1 cellular context compared by ENCODE assay signal in genomic region chr6:28643017-28643740, GRCh38.
TF ChIP-seq lines count a peak whose summit lies in the region.

No MANE protein-coding gene starts in this region.

TF ChIP-seq in K562, 482 proteins besides CTCF, POLR2A, EP300 and RAD21 (continued from another document and continues in another):
- TF ChIP-seq PREB (CRISPR knock-in tag; IDR thresholded peaks at IDR 0.05), result no peak
- TF ChIP-seq USF2 (CRISPR knock-in tag; IDR thresholded peaks at IDR 0.05), result no peak
- TF ChIP-seq, protein P1, sequence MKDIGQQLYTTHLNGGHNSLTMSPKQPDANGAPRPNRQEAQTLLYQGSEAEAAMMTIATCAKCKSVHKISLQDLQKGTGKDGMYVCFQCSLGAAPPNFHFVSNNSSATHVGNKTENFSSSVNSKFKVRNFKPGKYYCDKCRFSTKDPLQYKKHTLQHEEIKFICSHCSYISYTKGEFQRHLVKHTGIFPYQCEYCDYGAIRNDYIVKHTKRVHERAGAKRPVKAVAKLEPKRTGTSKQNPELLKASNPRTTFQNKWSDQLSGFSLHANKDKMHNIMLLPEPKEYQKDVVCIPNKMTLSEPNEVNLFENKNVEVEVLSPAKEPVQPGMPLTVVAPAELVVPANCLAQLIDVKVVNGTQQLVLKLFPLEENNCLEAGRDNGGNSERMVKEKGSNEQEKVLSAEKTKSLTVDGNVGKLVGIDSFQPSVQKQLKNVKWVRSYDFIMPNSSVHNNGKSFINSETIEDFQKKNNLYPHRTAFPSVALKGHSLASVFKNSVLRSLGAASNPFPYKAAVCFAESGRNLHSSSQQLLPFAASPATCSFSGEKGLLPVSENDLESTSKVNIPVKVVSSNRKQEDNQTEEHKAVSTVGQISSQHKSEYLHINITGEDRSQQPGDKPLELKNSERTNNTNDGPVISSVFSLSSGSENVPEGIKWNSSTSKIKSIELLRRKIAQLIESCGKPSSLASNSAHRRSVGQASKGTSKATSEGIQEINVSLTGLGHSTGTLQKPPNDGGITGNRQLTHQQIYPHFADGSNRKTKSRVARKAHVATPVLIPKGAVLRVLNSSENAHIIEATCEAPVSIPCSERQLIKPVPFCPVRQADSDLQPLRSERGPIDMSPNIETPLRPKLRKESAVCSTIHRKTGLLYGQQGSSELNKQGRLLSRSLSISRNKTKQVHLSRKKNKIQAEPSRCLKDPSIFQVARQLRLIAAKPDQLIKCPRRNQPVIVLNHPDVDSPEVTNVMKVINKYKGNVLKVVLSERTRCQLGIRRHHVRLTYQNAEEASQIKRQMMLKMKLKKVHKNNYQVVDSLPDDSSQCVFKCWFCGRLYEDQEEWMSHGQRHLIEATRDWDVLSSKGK (CRISPR knock-in tag; IDR thresholded peaks at IDR 0.05), result no peak
- no peak for TF ChIP-seq TCFL5 (CRISPR knock-in tag; conservative IDR thresholded peaks at IDR 0.05)
- no peak for TF ChIP-seq SRSF7 (optimal IDR thresholded peaks at IDR 0.05; ENCODE audit: low read depth, low read length)
- TF ChIP-seq, protein P2, sequence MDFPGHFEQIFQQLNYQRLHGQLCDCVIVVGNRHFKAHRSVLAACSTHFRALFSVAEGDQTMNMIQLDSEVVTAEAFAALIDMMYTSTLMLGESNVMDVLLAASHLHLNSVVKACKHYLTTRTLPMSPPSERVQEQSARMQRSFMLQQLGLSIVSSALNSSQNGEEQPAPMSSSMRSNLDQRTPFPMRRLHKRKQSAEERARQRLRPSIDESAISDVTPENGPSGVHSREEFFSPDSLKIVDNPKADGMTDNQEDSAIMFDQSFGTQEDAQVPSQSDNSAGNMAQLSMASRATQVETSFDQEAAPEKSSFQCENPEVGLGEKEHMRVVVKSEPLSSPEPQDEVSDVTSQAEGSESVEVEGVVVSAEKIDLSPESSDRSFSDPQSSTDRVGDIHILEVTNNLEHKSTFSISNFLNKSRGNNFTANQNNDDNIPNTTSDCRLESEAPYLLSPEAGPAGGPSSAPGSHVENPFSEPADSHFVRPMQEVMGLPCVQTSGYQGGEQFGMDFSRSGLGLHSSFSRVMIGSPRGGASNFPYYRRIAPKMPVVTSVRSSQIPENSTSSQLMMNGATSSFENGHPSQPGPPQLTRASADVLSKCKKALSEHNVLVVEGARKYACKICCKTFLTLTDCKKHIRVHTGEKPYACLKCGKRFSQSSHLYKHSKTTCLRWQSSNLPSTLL (IDR thresholded peaks at IDR 0.05), result no peak
- TF ChIP-seq C11orf30 (IDR thresholded peaks at IDR 0.05; ENCODE audit: low read depth), result no peak
- TF ChIP-seq MCM5 (IDR thresholded peaks at IDR 0.05; ENCODE audit: low read depth), result no peak
- TF ChIP-seq, protein P3, sequence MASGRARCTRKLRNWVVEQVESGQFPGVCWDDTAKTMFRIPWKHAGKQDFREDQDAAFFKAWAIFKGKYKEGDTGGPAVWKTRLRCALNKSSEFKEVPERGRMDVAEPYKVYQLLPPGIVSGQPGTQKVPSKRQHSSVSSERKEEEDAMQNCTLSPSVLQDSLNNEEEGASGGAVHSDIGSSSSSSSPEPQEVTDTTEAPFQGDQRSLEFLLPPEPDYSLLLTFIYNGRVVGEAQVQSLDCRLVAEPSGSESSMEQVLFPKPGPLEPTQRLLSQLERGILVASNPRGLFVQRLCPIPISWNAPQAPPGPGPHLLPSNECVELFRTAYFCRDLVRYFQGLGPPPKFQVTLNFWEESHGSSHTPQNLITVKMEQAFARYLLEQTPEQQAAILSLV (tag; IDR thresholded peaks at IDR 0.05), result no peak
- TF ChIP-seq NBN (IDR thresholded peaks at IDR 0.05; ENCODE audit: low read depth), result peak; percentile 39; the same call in 1 of the 2 replicates
- no peak for TF ChIP-seq ZNF780A (CRISPR knock-in tag; IDR thresholded peaks at IDR 0.05)
- TF ChIP-seq MEIS2 (IDR thresholded peaks at IDR 0.05; ENCODE audit: partially characterized antibody), result peak; percentile 24
- TF ChIP-seq CHCHD3 (CRISPR knock-in tag; IDR thresholded peaks at IDR 0.05), result no peak
- TF ChIP-seq KLF6 (CRISPR knock-in tag; IDR thresholded peaks at IDR 0.05; ENCODE audit: borderline replicate concordance), result no peak
- no peak for TF ChIP-seq ZNF121 (CRISPR knock-in tag; conservative IDR thresholded peaks at IDR 0.05)
- no peak for TF ChIP-seq SIX5 (IDR thresholded peaks at IDR 0.05; ENCODE audit: borderline replicate concordance in 1 of 2, insufficient read depth in 1 of 2, low read depth in 1 of 2, low read length in 2 of 2)
- peak in 1 of 2 experiments; percentile 67; a peak in 1 of 4 replicates for TF ChIP-seq ARNT (IDR thresholded peaks at IDR 0.05)
- TF ChIP-seq, protein P4, sequence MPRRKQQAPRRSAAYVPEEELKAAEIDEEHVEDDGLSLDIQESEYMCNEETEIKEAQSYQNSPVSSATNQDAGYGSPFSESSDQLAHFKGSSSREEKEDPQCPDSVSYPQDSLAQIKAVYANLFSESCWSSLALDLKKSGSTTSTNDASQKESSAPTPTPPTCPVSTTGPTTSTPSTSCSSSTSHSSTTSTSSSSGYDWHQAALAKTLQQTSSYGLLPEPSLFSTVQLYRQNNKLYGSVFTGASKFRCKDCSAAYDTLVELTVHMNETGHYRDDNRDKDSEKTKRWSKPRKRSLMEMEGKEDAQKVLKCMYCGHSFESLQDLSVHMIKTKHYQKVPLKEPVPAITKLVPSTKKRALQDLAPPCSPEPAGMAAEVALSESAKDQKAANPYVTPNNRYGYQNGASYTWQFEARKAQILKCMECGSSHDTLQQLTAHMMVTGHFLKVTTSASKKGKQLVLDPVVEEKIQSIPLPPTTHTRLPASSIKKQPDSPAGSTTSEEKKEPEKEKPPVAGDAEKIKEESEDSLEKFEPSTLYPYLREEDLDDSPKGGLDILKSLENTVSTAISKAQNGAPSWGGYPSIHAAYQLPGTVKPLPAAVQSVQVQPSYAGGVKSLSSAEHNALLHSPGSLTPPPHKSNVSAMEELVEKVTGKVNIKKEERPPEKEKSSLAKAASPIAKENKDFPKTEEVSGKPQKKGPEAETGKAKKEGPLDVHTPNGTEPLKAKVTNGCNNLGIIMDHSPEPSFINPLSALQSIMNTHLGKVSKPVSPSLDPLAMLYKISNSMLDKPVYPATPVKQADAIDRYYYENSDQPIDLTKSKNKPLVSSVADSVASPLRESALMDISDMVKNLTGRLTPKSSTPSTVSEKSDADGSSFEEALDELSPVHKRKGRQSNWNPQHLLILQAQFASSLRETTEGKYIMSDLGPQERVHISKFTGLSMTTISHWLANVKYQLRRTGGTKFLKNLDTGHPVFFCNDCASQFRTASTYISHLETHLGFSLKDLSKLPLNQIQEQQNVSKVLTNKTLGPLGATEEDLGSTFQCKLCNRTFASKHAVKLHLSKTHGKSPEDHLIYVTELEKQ (CRISPR knock-in tag; IDR thresholded peaks at IDR 0.05), result no peak
- no peak for TF ChIP-seq TAL1 (IDR thresholded peaks at IDR 0.05)
- TF ChIP-seq TCF7 (IDR thresholded peaks at IDR 0.05; ENCODE audit: borderline replicate concordance), result no peak
- TF ChIP-seq, protein P5, sequence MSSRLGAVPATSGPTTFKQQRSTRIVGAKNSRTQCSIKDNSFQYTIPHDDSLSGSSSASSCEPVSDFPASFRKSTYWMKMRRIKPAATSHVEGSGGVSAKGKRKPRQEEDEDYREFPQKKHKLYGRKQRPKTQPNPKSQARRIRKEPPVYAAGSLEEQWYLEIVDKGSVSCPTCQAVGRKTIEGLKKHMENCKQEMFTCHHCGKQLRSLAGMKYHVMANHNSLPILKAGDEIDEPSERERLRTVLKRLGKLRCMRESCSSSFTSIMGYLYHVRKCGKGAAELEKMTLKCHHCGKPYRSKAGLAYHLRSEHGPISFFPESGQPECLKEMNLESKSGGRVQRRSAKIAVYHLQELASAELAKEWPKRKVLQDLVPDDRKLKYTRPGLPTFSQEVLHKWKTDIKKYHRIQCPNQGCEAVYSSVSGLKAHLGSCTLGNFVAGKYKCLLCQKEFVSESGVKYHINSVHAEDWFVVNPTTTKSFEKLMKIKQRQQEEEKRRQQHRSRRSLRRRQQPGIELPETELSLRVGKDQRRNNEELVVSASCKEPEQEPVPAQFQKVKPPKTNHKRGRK (tag; IDR thresholded peaks at IDR 0.05), result no peak
- TF ChIP-seq, protein P6, sequence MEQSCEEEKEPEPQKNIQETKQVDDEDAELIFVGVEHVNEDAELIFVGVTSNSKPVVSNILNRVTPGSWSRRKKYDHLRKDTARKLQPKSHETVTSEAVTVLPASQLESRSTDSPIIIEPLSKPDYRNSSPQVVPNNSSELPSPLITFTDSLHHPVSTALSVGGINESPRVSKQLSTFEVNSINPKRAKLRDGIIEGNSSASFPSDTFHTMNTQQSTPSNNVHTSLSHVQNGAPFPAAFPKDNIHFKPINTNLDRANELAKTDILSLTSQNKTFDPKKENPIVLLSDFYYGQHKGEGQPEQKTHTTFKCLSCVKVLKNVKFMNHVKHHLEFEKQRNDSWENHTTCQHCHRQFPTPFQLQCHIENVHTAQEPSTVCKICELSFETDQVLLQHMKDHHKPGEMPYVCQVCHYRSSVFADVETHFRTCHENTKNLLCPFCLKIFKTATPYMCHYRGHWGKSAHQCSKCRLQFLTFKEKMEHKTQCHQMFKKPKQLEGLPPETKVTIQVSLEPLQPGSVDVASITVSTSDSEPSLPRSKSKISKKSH (CRISPR knock-in tag; IDR thresholded peaks at IDR 0.05), result no peak
- TF ChIP-seq GTF3C2 (IDR thresholded peaks at IDR 0.05; ENCODE audit: borderline replicate concordance, extremely low read depth, insufficient read length), result peak; percentile 79
- no peak for TF ChIP-seq MTA1 (IDR thresholded peaks at IDR 0.05; ENCODE audit: borderline replicate concordance)
- no peak for TF ChIP-seq MBD1 (CRISPR knock-in tag; IDR thresholded peaks at IDR 0.05)
- no peak for TF ChIP-seq ZNF143 (CRISPR knock-in tag; IDR thresholded peaks at IDR 0.05)
- no peak for TF ChIP-seq NR2C1 (IDR thresholded peaks at IDR 0.05)
- no peak for TF ChIP-seq NR2C1 (tag; IDR thresholded peaks at IDR 0.05)
- TF ChIP-seq RAD51 (IDR thresholded peaks at IDR 0.05; ENCODE audit: borderline replicate concordance, low read depth), result no peak
- no peak for TF ChIP-seq CREB1 (IDR thresholded peaks at IDR 0.05)
- TF ChIP-seq CREB1 (CRISPR knock-in tag; IDR thresholded peaks at IDR 0.05), result no peak
